Comparison of ENCODE assay signal across 9 cellular contexts in genomic region chr3:111895079-111895478, GRCh38. TPM values are rescaled to one million over a fixed set of nuclear protein-coding genes. Genes with fewer than 3 reads are reported as not detected.
A peak's percentile ranks its signal among the peaks of the same experiment; 100 is the strongest.
DNase-seq lines count a peak whose midpoint lies in the region; ATAC-seq and TF ChIP-seq lines count a peak whose summit lies in the region.
"Had no signal": no experiment of that assay in that cellular context is flagged by ENCODE, and none has a peak within 500 bp of the region (broad histone marks: within the 10 kb centered on the region; RNA-seq: fewer than 3 reads in every experiment).

No MANE protein-coding gene starts in this region.

- no peaks in the 10 kb centered on the region for H3K4me1 ChIP-seq in IMR-90 (ENCODE audit: control insufficient read depth, insufficient read depth, low read length)
- no peaks in the 10 kb centered on the region for H3K4me1 ChIP-seq in CD4-positive, alpha-beta memory T cell (ENCODE audit: insufficient read depth, low read length)

- H3K56ac ChIP-seq in IMR-90 (ENCODE audit: extremely low read depth, insufficient read depth, low read length), result no peak overlapping the region

- 0 out of 2 replicates have a peak, but pooled peaks have one; percentile 33 for TF ChIP-seq POLR2A in IMR-90 (IDR thresholded peaks at IDR 0.05; ENCODE audit: low read depth, low read length)

- H2BK120ac ChIP-seq in IMR-90 (ENCODE audit: low read depth, low read length), result no peak overlapping the region

- H2BK15ac ChIP-seq in IMR-90 (ENCODE audit: low read depth, low read length), result no peak overlapping the region

- no peak overlapping the region for H3K18ac ChIP-seq in IMR-90 (ENCODE audit: low read depth, low read length)

- H3K9me3 Mint-ChIP-seq in CD4-positive, alpha-beta memory T cell, result peaks cover 0 to 2% (median 0%) of the 10 kb centered on the region in 8 donors
- H3K9me3 Mint-ChIP-seq in stimulated activated naive CD8-positive, alpha-beta T cell treated with anti-CD3 and anti-CD28 coated beads, Interleukin-15, amount 100 ng/mL, for 72 hours, result peaks cover 0 to 2% of the 10 kb centered on the region in 2 donors

- H3K4me3 Mint-ChIP-seq in CD4-positive, alpha-beta memory T cell, result no peak overlapping the region
- no peak overlapping the region for H3K4me3 Mint-ChIP-seq in stimulated activated naive CD8-positive, alpha-beta T cell treated with anti-CD3 and anti-CD28 coated beads, Interleukin-15, amount 100 ng/mL, for 72 hours
- H3K4me3 Mint-ChIP-seq: naive B cell had no signal

- no peak overlapping the region for H2AFZ ChIP-seq in IMR-90 (replicated peaks; ENCODE audit: low read length, poor library complexity)

- no TSS peak for BruUV-seq in IMR-90 (replicated peaks; lab: Mats Ljungman, UMichigan)

- H2BK20ac ChIP-seq in IMR-90 (ENCODE audit: low read depth, low read length), result no peak overlapping the region

- CTCF ChIA-PET in IMR-90 (lab: Yijun Ruan, JAX), result interaction anchor here (0.6 to 1.5 kb wide), 15 partner anchors 13 to 1869 kb away, joined by 3 to 28 read pairs (median 4); no protein-coding TSS in a partner anchor
- CTCF ChIA-PET in CD4-positive, alpha-beta memory T cell (lab: Charles Lee; ENCODE audit: partially characterized antibody), result no interaction called here

- no peak overlapping the region for H3K14ac ChIP-seq in IMR-90 (replicated peaks; ENCODE audit: low read depth, low read length)

- no CpG with 5 or more reads among the region's 1 CpG for WGBS in IMR-90 (ENCODE audit: extremely low coverage in 2 of 2, insufficient read length in 1 of 2), 2 experiments

- H3K27ac Mint-ChIP-seq in CD4-positive, alpha-beta memory T cell, result no peak overlapping the region
- H3K27ac Mint-ChIP-seq in stimulated activated naive CD8-positive, alpha-beta T cell treated with anti-CD3 and anti-CD28 coated beads, Interleukin-15, amount 100 ng/mL, for 72 hours, result no peak overlapping the region

- peaks cover 2% of the 10 kb centered on the region; the same call in 1 of the 2 replicates for H3K9me3 ChIP-seq in IMR-90 (ENCODE audit: control insufficient read depth, insufficient read depth, low read length)
- H3K9me3 ChIP-seq in CD4-positive, alpha-beta memory T cell (ENCODE audit: control insufficient read depth in 1 of 2, low read length in 2 of 2), result no peaks in the 10 kb centered on the region

- H3K36me3 ChIP-seq in IMR-90 (ENCODE audit: control insufficient read depth, insufficient read depth, low read length), result 0 out of 2 replicates have a peak, but pooled peaks cover 1% of the 10 kb centered on the region
- H3K36me3 ChIP-seq in CD4-positive, alpha-beta memory T cell (ENCODE audit: insufficient read depth, low read length), result no peaks in the 10 kb centered on the region

- H3K4me2 ChIP-seq in IMR-90 (ENCODE audit: low read depth, low read length), result no peak overlapping the region

- in situ Hi-C loops in IMR-90 (cut with MboI; ENCODE audit: low sequenced_read_pairs), result no loop called here

- no peak overlapping the region for H4K5ac ChIP-seq in IMR-90 (ENCODE audit: low read depth, low read length)

- H3K4me3 ChIP-seq in IMR-90 (ENCODE audit: insufficient read depth, low read depth, low read length), result no peak overlapping the region
- H3K4me3 ChIP-seq in CD4-positive, alpha-beta memory T cell (ENCODE audit: low read length in 2 of 2), result no peak overlapping the region

- peak; percentile 73 for TF ChIP-seq CTCF in IMR-90 (conservative IDR thresholded peaks at IDR 0.05; ENCODE audit: low read depth, low read length)

- POLR2A ChIA-PET in IMR-90 (lab: Charles Lee; ENCODE audit: unreplicated experiment), result no interaction called here
- POLR2A ChIA-PET in CD4-positive, alpha-beta memory T cell (lab: Charles Lee; ENCODE audit: partially characterized antibody), result no interaction called here

- H3K27ac ChIP-seq in IMR-90 (ENCODE audit: insufficient read depth, low read length), result no peak overlapping the region
- H3K27ac ChIP-seq in CD4-positive, alpha-beta memory T cell (ENCODE audit: low read depth, low read length), result no peak overlapping the region

- no peak overlapping the region for H4K91ac ChIP-seq in IMR-90 (ENCODE audit: insufficient read depth, low read depth, low read length)

- H2AK5ac ChIP-seq in IMR-90 (ENCODE audit: low read depth, low read length), result no peak overlapping the region

- dilution Hi-C loops in IMR-90 (cut with HindIII; ENCODE audit: low sequenced_read_pairs, unreplicated experiment), result no loop called here

- H4K8ac ChIP-seq in IMR-90 (ENCODE audit: low read depth in 2 of 2, low read length in 2 of 2), result no peak overlapping the region

- peak; percentile 94 for ATAC-seq in IMR-90 (ENCODE audit: low read depth)
- no peak for ATAC-seq in HG03045 (IDR thresholded peaks at IDR 0.05; ENCODE audit: unreplicated experiment)
- ATAC-seq in stimulated activated naive CD8-positive, alpha-beta T cell treated with anti-CD3 and anti-CD28 coated beads, Interleukin-15, amount 100 ng/mL, for 72 hours, result no peak

- H4K20me1 ChIP-seq in IMR-90 (ENCODE audit: insufficient read depth, low read length), result no peaks in the 10 kb centered on the region

- H3K27me3 Mint-ChIP-seq in CD4-positive, alpha-beta memory T cell, result no peaks in the 10 kb centered on the region
- no peaks in the 10 kb centered on the region for H3K27me3 Mint-ChIP-seq in stimulated activated naive CD8-positive, alpha-beta T cell treated with anti-CD3 and anti-CD28 coated beads, Interleukin-15, amount 100 ng/mL, for 72 hours
- H3K27me3 Mint-ChIP-seq: naive B cell had no signal

- DNase-seq in COR-L47 (lab: John Stamatoyannopoulos, UW) (peak; percentile 64), IMR-90 (peak; percentile 76), SK-N-DZ (ENCODE audit: low spot score) (peak; percentile 6), iPS-NIHi11 (ENCODE audit: low spot score) (peak; percentile 24)
- DNase-seq in CD4-positive, alpha-beta memory T cell, result no peak
- no peak for DNase-seq in stimulated activated naive CD8-positive, alpha-beta T cell treated with anti-CD3 and anti-CD28 coated beads, Interleukin-15, amount 100 ng/mL, for 72 hours
- DNase-seq in activated CD4-positive, alpha-beta T cell treated with anti-CD3 and anti-CD28 coated beads, Interleukin-2, amount 50 U/mL, for 1 hour, result no peak
- DNase-seq: naive B cell had no signal

- H2AK9ac ChIP-seq in IMR-90 (replicated peaks; ENCODE audit: low read depth, low read length, poor library complexity), result no peak overlapping the region

- peaks cover 9 to 13% of the 10 kb centered on the region in 2 experiments; a peak in 2 of 4 replicates for H3K79me1 ChIP-seq in IMR-90 (ENCODE audit: low read depth in 1 of 2, low read length in 2 of 2)

- no peaks in the 10 kb centered on the region for H3K9me1 ChIP-seq in IMR-90 (ENCODE audit: insufficient read depth, low read length)

- H3K9ac ChIP-seq in IMR-90 (ENCODE audit: low read depth, low read length), result no peak overlapping the region

- peaks cover 0 to 6% (median 2%) of the 10 kb centered on the region in 4 donors for H3K4me1 Mint-ChIP-seq in CD4-positive, alpha-beta memory T cell
- peaks cover 7% of the 10 kb centered on the region for H3K4me1 Mint-ChIP-seq in stimulated activated naive CD8-positive, alpha-beta T cell treated with anti-CD3 and anti-CD28 coated beads, Interleukin-15, amount 100 ng/mL, for 72 hours

- no peaks in the 10 kb centered on the region for H3K27me3 ChIP-seq in IMR-90 (ENCODE audit: control insufficient read depth, insufficient read depth, low read length)
- no peaks in the 10 kb centered on the region for H3K27me3 ChIP-seq in CD4-positive, alpha-beta memory T cell (ENCODE audit: insufficient read depth, low read length)

- intact Hi-C loops in IMR-90 (cut with micrococcal nuclease), result loop anchor here (1.0 kb wide), 1 partner anchor 72 kb away; no protein-coding TSS in a partner anchor
- intact Hi-C loops in CD4-positive, alpha-beta memory T cell (cut with micrococcal nuclease), result no loop called here

- H2BK5ac ChIP-seq in IMR-90 (ENCODE audit: low read depth, low read length, poor library complexity, severe bottlenecking), result peak overlapping the region; percentile 41

- no peak overlapping the region for H3K23ac ChIP-seq in IMR-90 (ENCODE audit: low read depth, low read length)

- H3K36me3 Mint-ChIP-seq in CD4-positive, alpha-beta memory T cell, result peaks cover 10 to 23% of the 10 kb centered on the region in 2 donors

- H3K4ac ChIP-seq in IMR-90 (ENCODE audit: low read depth, low read length), result no peak overlapping the region

- peak; percentile 82 for TF ChIP-seq RAD21 in IMR-90 (IDR thresholded peaks at IDR 0.05; ENCODE audit: low read length)

TF ChIP-seq in IMR-90, 13 proteins besides CTCF, POLR2A, EP300 and RAD21:
- TF ChIP-seq SMC3 (IDR thresholded peaks at IDR 0.05; ENCODE audit: low read depth, low read length) (peak; percentile 84), RCOR1 (IDR thresholded peaks at IDR 0.05; ENCODE audit: insufficient replicate concordance, low read length) (no peak)
TF ChIP-seq in IMR-90: peak in this region for 1.

RNA-seq across cellular contexts. Expression of gene PHLDB2, which starts 36.0 kb away (rescaled TPM):
- total RNA-seq in IMR-90 (2012; rRNA removed), result 27.2 and 28.7 TPM in 2 replicates
- polyA plus RNA-seq in IMR-90 (2012; rRNA removed), result 8.0 and 10.6 TPM in 2 replicates
- 2.4 and 2.9 TPM in 2 replicates for polyA plus RNA-seq in IMR-90 (2012; cell fraction: cytosol; rRNA removed)
- 4.0 and 19.6 TPM in 2 replicates for polyA plus RNA-seq in IMR-90 (2012; cell fraction: nucleus; rRNA removed; ENCODE audit: low replicate concordance)
- 16.0 and 17.6 TPM in 2 replicates for polyA plus RNA-seq in SK-N-DZ (2014; cell fraction: cytosol; rRNA removed)
- 20.0 and 29.4 TPM in 2 replicates for polyA plus RNA-seq in SK-N-DZ (2014; cell fraction: nucleus; rRNA removed)
- 1 to 10 TPM; 7.9 to 8.5 TPM for total RNA-seq in CD4-positive, alpha-beta memory T cell
- polyA plus RNA-seq in CD4-positive, alpha-beta memory T cell, result 1 to 10 TPM; 2.8 to 7.7 TPM

Comparison
In these comparisons a context has a peak if more than half of its experiments do, and no peak if none do; other contexts are left out.
1. DNase-seq: peak in COR-L47 (single experiment), IMR-90 (single experiment), SK-N-DZ (single experiment) and iPS-NIHi11 (single experiment); none in CD4-positive, alpha-beta memory T cell (0 of 5), stimulated activated naive CD8-positive, alpha-beta T cell treated with anti-CD3 and anti-CD28 coated beads, Interleukin-15, amount 100 ng/mL, for 72 hours (0 of 2) and activated CD4-positive, alpha-beta T cell treated with anti-CD3 and anti-CD28 coated beads, Interleukin-2, amount 50 U/mL, for 1 hour (single experiment).